In the genomic region with DNA sequence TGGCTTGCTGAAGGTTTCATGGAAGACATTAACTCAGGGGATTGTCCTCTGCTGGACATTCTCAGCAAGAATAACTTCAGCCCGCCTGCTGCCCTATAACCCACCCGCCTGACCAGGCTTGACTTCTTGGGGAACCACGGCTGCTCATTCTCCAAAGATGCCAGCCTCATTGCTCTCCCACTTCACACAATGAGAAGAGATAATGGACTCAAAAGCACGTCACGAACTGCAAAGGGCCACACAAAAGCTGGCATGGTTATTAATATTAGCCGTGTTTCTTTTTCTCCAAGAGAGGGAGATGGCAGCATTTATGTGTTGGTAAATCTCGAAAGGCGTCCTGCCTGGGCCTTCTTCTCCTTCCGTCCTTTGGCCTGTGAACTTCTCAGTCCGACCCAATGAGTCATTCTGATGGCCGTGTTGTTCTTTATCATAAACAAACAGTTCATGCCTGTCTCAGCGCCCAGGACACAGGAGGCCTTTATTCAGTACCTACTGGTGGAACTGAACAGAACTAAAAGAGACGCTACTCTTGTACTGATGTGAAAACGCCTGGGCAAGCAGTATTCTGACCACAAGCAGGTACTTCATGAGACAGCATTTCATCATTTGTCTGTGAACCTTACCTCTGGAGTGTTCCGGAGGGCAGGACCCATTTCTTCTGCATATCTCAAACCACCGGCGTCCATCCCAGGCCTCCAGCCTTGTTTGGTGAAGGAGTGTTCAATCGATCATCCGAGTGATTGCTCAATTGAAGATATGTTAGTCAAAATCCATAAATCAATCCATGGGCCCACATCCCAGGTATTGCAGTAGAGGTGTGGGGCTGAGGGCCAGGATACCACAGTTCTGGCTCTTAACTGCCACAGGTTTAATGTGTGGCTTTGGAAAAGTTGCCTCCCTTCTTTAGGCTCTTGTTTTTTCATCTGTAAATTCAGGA, we compare ENCODE assay signal across 18 cellular contexts. TPM values are rescaled to one million over a fixed set of nuclear protein-coding genes. Genes with fewer than 3 reads are reported as not detected.
DNase-seq lines count a peak whose midpoint lies in the region; ATAC-seq, FAIRE-seq and TF ChIP-seq lines count a peak whose summit lies in the region.
"Had no signal": no experiment of that assay in that cellular context is flagged by ENCODE, and none has a peak within 500 bp of the region (broad histone marks: within the 10 kb centered on the region; RNA-seq: fewer than 3 reads in every experiment).

No MANE protein-coding gene starts in this region.

- no peak for TF ChIP-seq CTCF in K562 (IDR thresholded peaks at IDR 0.05 in 2 of 3, conservative IDR thresholded peaks at IDR 0.05 in 1 of 3; ENCODE audit: insufficient read depth in 2 of 3, low read depth in 1 of 3, low read length in 3 of 3)
- no peak for TF ChIP-seq CTCF in liver (IDR thresholded peaks at IDR 0.05; ENCODE audit: low read depth, low read length, missing input control)
- TF ChIP-seq CTCF in left ventricle myocardium inferior (IDR thresholded peaks at IDR 0.05; ENCODE audit: borderline replicate concordance): no peak

- POLR2A ChIA-PET in K562 (lab: Yijun Ruan, JAX): no interaction called here

- no peak for TF ChIP-seq EP300 in K562 (IDR thresholded peaks at IDR 0.05; ENCODE audit: low read length)

- H3K79me1 ChIP-seq in mesendoderm (ENCODE audit: low read length): no peaks in the 10 kb centered on the region

- H3K56ac ChIP-seq in mesendoderm (ENCODE audit: low read length): no peak overlapping the region

- peaks cover 0 to 24% of the 10 kb centered on the region in 2 experiments; a peak in 1 of 5 replicates for H3K27me3 ChIP-seq in K562 (ENCODE audit: control insufficient read depth in 2 of 2, insufficient read depth in 2 of 2, low read length in 2 of 2)
- H3K27me3 ChIP-seq in liver (ENCODE audit: control insufficient read depth in 4 of 4, insufficient read depth in 4 of 4, low read length in 3 of 4): no peaks in the 10 kb centered on the region
- H3K27me3 ChIP-seq in small intestine (ENCODE audit: control insufficient read depth in 2 of 2, insufficient read depth in 2 of 2, low read length in 2 of 2): no peaks in the 10 kb centered on the region
- peaks cover 62% of the 10 kb centered on the region for H3K27me3 ChIP-seq in left ventricle myocardium inferior (ENCODE audit: low read depth)
- no peaks in the 10 kb centered on the region for H3K27me3 ChIP-seq in mesendoderm (ENCODE audit: insufficient read depth, low read length, poor library complexity)
- H3K27me3 ChIP-seq: BLaER1 had no signal

- no peaks in the 10 kb centered on the region for H4K20me1 ChIP-seq in K562 (replicated peaks; ENCODE audit: control insufficient read depth, insufficient read depth, low read length)
- H4K20me1 ChIP-seq: BLaER1 had no signal

- H3K79me2 ChIP-seq in K562 (ENCODE audit: control insufficient read depth, insufficient read depth, low read length) (no peaks in the 10 kb centered on the region), mesendoderm (ENCODE audit: control insufficient read depth, insufficient read depth, low read length) (no peaks in the 10 kb centered on the region)

- no peak for TF ChIP-seq POLR2A in K562 (conservative IDR thresholded peaks at IDR 0.05)

- H3K4me2 ChIP-seq in K562 (ENCODE audit: insufficient read depth, low read length): no peak overlapping the region
- no peak overlapping the region for H3K4me2 ChIP-seq in mesendoderm (ENCODE audit: low read length)
- H3K4me2 ChIP-seq: BLaER1 had no signal

- H2BK120ac ChIP-seq in mesendoderm (ENCODE audit: low read depth, low read length): no peak overlapping the region

- H3K36me3 ChIP-seq in K562 (ENCODE audit: control insufficient read depth, insufficient read depth, low read length): no peaks in the 10 kb centered on the region
- no peaks in the 10 kb centered on the region for H3K36me3 ChIP-seq in liver (ENCODE audit: control insufficient read depth in 4 of 4, insufficient read depth in 3 of 4, low read depth in 1 of 4, low read length in 3 of 4)
- no peaks in the 10 kb centered on the region for H3K36me3 ChIP-seq in small intestine (ENCODE audit: control insufficient read depth in 2 of 2, insufficient read depth in 2 of 2, low read length in 2 of 2)
- no peaks in the 10 kb centered on the region for H3K36me3 ChIP-seq in left ventricle myocardium inferior
- no peaks in the 10 kb centered on the region for H3K36me3 ChIP-seq in mesendoderm (ENCODE audit: control insufficient read depth, insufficient read depth, low read length)
- H3K36me3 ChIP-seq: BLaER1 had no signal

- no peak overlapping the region for H3K27ac ChIP-seq in K562 (ENCODE audit: extremely low read depth, low read depth, low read length)
- H3K27ac ChIP-seq in liver (ENCODE audit: low read depth in 1 of 2, low read length in 2 of 2): peak overlapping the region in 1 of 2 donors; percentile 48
- no peak overlapping the region for H3K27ac ChIP-seq in small intestine (ENCODE audit: low read depth in 1 of 2, low read length in 1 of 2)
- H3K27ac ChIP-seq in left ventricle myocardium inferior (replicated peaks): no peak overlapping the region
- no peak overlapping the region for H3K27ac ChIP-seq in mesendoderm (ENCODE audit: low read depth, low read length)
- H3K27ac ChIP-seq: BLaER1, HL-60, RWPE1 had no signal

- H3K9me1 ChIP-seq in K562 (ENCODE audit: control insufficient read depth, insufficient read depth, low read length): no peaks in the 10 kb centered on the region

- H4K5ac ChIP-seq in mesendoderm (ENCODE audit: low read length): no peak overlapping the region

- H3K9me3 ChIP-seq in K562 (replicated peaks; ENCODE audit: control insufficient read depth, insufficient read depth, low read depth, low read length) (no peaks in the 10 kb centered on the region), liver (ENCODE audit: control insufficient read depth in 4 of 4, low read length in 3 of 4) (no peaks in the 10 kb centered on the region), small intestine (ENCODE audit: control insufficient read depth, low read depth) (no peaks in the 10 kb centered on the region), left ventricle myocardium inferior (replicated peaks) (no peaks in the 10 kb centered on the region)
- H3K9me3 ChIP-seq: BLaER1 had no signal

- intact Hi-C loops in K562 (cut with micrococcal nuclease) (no loop called here), left ventricle myocardium inferior (cut with micrococcal nuclease) (no loop called here)

- no peak overlapping the region for H2BK15ac ChIP-seq in mesendoderm (replicated peaks; ENCODE audit: low read depth)

- H2AFZ ChIP-seq in K562 (ENCODE audit: low read depth, low read length): no peak overlapping the region

- CTCF ChIA-PET in K562 (lab: Yijun Ruan, JAX; ENCODE audit: low intra/inter-chr PET ratio): no interaction called here

- H3K4me1 ChIP-seq in K562 (replicated peaks in 1 of 2; ENCODE audit: control insufficient read depth in 2 of 2, insufficient read depth in 2 of 2, low read length in 2 of 2) (no peaks in the 10 kb centered on the region), liver (ENCODE audit: control insufficient read depth in 4 of 4, insufficient read depth in 4 of 4, low read length in 3 of 4) (peaks cover 0 to 12% (median 5%) of the 10 kb centered on the region in 4 donors), small intestine (ENCODE audit: control insufficient read depth in 2 of 2, insufficient read depth in 1 of 2, low read depth in 1 of 2, low read length in 1 of 2) (no peaks in the 10 kb centered on the region), left ventricle myocardium inferior (no peaks in the 10 kb centered on the region), mesendoderm (ENCODE audit: control insufficient read depth, low read depth, low read length) (no peaks in the 10 kb centered on the region)
- H3K4me1 ChIP-seq: BLaER1 had no signal

- no peak overlapping the region for H4K8ac ChIP-seq in mesendoderm (ENCODE audit: low read depth, low read length)

- BruUV-seq in K562 (replicated peaks; lab: Mats Ljungman, UMichigan): no TSS peak

- H2AK5ac ChIP-seq in mesendoderm (ENCODE audit: low read length): no peak overlapping the region

- no peak overlapping the region for H3K23ac ChIP-seq in mesendoderm (ENCODE audit: low read length)

- in situ Hi-C loops in K562 (cut with MboI): no loop called here

- H3K9ac ChIP-seq in K562 (ENCODE audit: insufficient read depth in 1 of 2, low read depth in 2 of 2, low read length in 2 of 2) (no peak overlapping the region), liver (ENCODE audit: low read depth in 1 of 2, low read length in 2 of 2) (no peak overlapping the region), mesendoderm (ENCODE audit: low read length) (no peak overlapping the region)
- H3K9ac ChIP-seq: BLaER1 had no signal

- DNase-seq in HuH-7 (ENCODE audit: low spot score) (peak; percentile 49), K562 (ENCODE audit: extremely low read depth in 1 of 4, low spot score in 3 of 4) (no peak), small intestine (peak; percentile 46), left ventricle myocardium inferior (no peak), mesendoderm (no peak)
- DNase-seq: CD8-positive, alpha-beta T cell; DND-41; NCI-H1105; NCI-H2081; NCI-H774 had no signal

- no peak overlapping the region for H3K18ac ChIP-seq in mesendoderm (ENCODE audit: low read length)

- FAIRE-seq in K562 (lab: Jason Lieb, UNC) (no peak), small intestine (lab: Jason Lieb, UNC) (no peak)
- FAIRE-seq: D721Med, HTR-8/SVneo had no signal

- ATAC-seq in K562: peak; percentile 60
- no peak for ATAC-seq in HG03378 (IDR thresholded peaks at IDR 0.05; ENCODE audit: unreplicated experiment)
- ATAC-seq: CD8-positive, alpha-beta T cell had no signal

- no peak for TF ChIP-seq RAD21 in K562 (CRISPR knock-in tag; conservative IDR thresholded peaks at IDR 0.05 in 1 of 2, IDR thresholded peaks at IDR 0.05 in 1 of 2)
- TF ChIP-seq RAD21 in liver (IDR thresholded peaks at IDR 0.05): peak; percentile 25 to 41

- no peak overlapping the region for H3K4me3 ChIP-seq in K562
- no peak overlapping the region for H3K4me3 ChIP-seq in liver (ENCODE audit: low read depth in 1 of 3, low read length in 3 of 3)
- H3K4me3 ChIP-seq in small intestine (ENCODE audit: low read depth in 1 of 2, low read length in 2 of 2): no peak overlapping the region
- no peak overlapping the region for H3K4me3 ChIP-seq in left ventricle myocardium inferior
- no peak overlapping the region for H3K4me3 ChIP-seq in mesendoderm (ENCODE audit: low read length)
- H3K4me3 ChIP-seq: BLaER1 had no signal

- H2BK5ac ChIP-seq in mesendoderm (ENCODE audit: low read length): no peak overlapping the region

- WGBS in K562 (ENCODE audit: insufficient coverage, low coverage, missing lambda C conversion rate): 21% methylated on average over 19 of the region's 19 CpGs
- WGBS in liver: 60% methylated on average over 19 of the region's 19 CpGs
- 67 to 79% (median 69%) methylated on average over 19 of the region's 19 CpGs for WGBS in small intestine, 3 donors
- WGBS in mesendoderm (ENCODE audit: extremely low coverage, insufficient coverage, low lambda C conversion rate): no CpG with 5 or more reads among the region's 19 CpGs

- no peak overlapping the region for H3K4ac ChIP-seq in mesendoderm (ENCODE audit: low read depth, low read length)

RNA-seq across cellular contexts. Expression of a gene that starts 25.1 kb away (rescaled TPM):
- 0.14 and 0.16 TPM in 2 replicates for total RNA-seq in K562 (2011; cell fraction: chromatin; rRNA removed; ENCODE audit: low replicate concordance)
- total RNA-seq in K562 (2011; cell fraction: nucleolus; rRNA removed): 0.13 TPM in 1 of 2 replicates, not detected in the other
- 0.15 TPM in 1 of 2 replicates, not detected in the other for total RNA-seq in K562 (2011; cell fraction: nucleoplasm; rRNA removed)
- 0.12 and 0.14 TPM in 2 replicates for total RNA-seq in K562 (2014; rRNA removed)
- 0.07 and 0.13 TPM in 2 replicates for total RNA-seq in K562 (2014; rRNA removed; fragmentation: Illumina TruSeq; extraction: Trizol)
- 0.04 and 0.07 TPM in 2 replicates for total RNA-seq in K562 (2015; rRNA removed; fragmentation: Illumina TruSeq; extraction: Trizol)
- 0.20 and 0.31 TPM in 2 replicates for total RNA-seq in K562 (2021)
- polyA plus RNA-seq in K562 (2011; rRNA removed): 0.03 TPM in 2 replicates
- polyA plus RNA-seq in K562 (2011; cell fraction: cytosol; rRNA removed): 0.01 and 0.03 TPM in 2 replicates
- polyA plus RNA-seq in K562 (2011; cell fraction: nucleus; rRNA removed): 0.04 and 0.08 TPM in 2 replicates
- 0.23 and 2.7 TPM in 2 replicates for polyA plus RNA-seq in K562 (2012)
- polyA plus RNA-seq in K562 (2014; fragmentation: Illumina TruSeq; extraction: Trizol): 0.12 and 0.16 TPM in 2 replicates
- under 1 TPM in 1 of 2 experiments, not detected in 1; 0.03 TPM for polyA plus RNA-seq in K562 (2014; fragmentation: Nextera tagmentation; extraction: Ambion mirVana)
- polyA plus RNA-seq in K562 (2014; rRNA removed): 0.08 and 0.18 TPM in 2 replicates
- not detected in 2 replicates for polyA minus RNA-seq in K562 (2011; rRNA and poly(A)+ RNA removed)
- not detected in 2 replicates for polyA minus RNA-seq in K562 (2011; cell fraction: cytosol; rRNA and poly(A)+ RNA removed)
- polyA minus RNA-seq in K562 (2011; cell fraction: nucleus; rRNA and poly(A)+ RNA removed): not detected in 2 replicates
- 1 to 10 TPM in 1 of 2 donors, under 1 TPM in 1; 0.47 to 2.3 TPM for total RNA-seq in liver
- polyA plus RNA-seq in liver: under 1 TPM; 0.29 to 0.89 TPM
- polyA plus RNA-seq in small intestine: 1 to 10 TPM in 1 of 3 donors, under 1 TPM in 2; 0.22 to 2.7 (median 0.27) TPM
- 1.1 TPM for total RNA-seq in left ventricle myocardium inferior
- 1.7 TPM for polyA plus RNA-seq in mesendoderm (2013, experiment 1 of 2)
- polyA plus RNA-seq in mesendoderm (2013, experiment 2 of 2): 1.6 TPM
- total RNA-seq: G401 had no signal

Comparison
In these comparisons a context has a peak if more than half of its experiments do, and no peak if none do; other contexts are left out.
1. DNase-seq: peak in HuH-7 (single experiment) and small intestine (single experiment); none in K562 (0 of 4), left ventricle myocardium inferior (single experiment) and mesendoderm (single experiment).